Comparison of ENCODE assay signal across 8 cellular contexts in genomic region chr10:50604049-50604640, GRCh38. TPM values are rescaled to one million over a fixed set of nuclear protein-coding genes. Genes with fewer than 3 reads are reported as not detected.
DNase-seq lines count a peak whose midpoint lies in the region; ATAC-seq and TF ChIP-seq lines count a peak whose summit lies in the region.

No MANE protein-coding gene starts in this region.

- H3K79me2 ChIP-seq in ACC112 (ENCODE audit: control insufficient read depth, insufficient read depth, low read length, unreplicated experiment) = peaks cover 19% of the 10 kb centered on the region

- DNase-seq in RWPE2 (ENCODE audit: low spot score) = no peak
- DNase-seq in right atrium auricular region (ENCODE audit: low spot score) = no peak
- no peak for DNase-seq in NCI-H1930 (lab: John Stamatoyannopoulos, UW)
- DNase-seq in kidney tubule cell (ENCODE audit: low spot score) = no peak
- no peak for DNase-seq in globus pallidus (ENCODE audit: low spot score)

- H3K27me3 ChIP-seq in ACC112 (ENCODE audit: insufficient read depth, low read length) (no peaks in the 10 kb centered on the region), RWPE2 (ENCODE audit: insufficient read depth, poor library complexity, severe bottlenecking) (no peaks in the 10 kb centered on the region), right atrium auricular region (no peaks in the 10 kb centered on the region)

- H3K9me3 ChIP-seq in RWPE2 (ENCODE audit: severe bottlenecking) (no peaks in the 10 kb centered on the region), right atrium auricular region (no peaks in the 10 kb centered on the region)

- TF ChIP-seq CTCF in RWPE2 (IDR thresholded peaks at IDR 0.05; ENCODE audit: poor library complexity, severe bottlenecking) (no peak), right atrium auricular region (IDR thresholded peaks at IDR 0.05) (no peak)

- H3K4me1 ChIP-seq in ACC112 (ENCODE audit: control insufficient read depth, insufficient read depth, low read length, unreplicated experiment) = peaks cover 67% of the 10 kb centered on the region
- peaks cover 53% of the 10 kb centered on the region for H3K4me1 ChIP-seq in RWPE2 (ENCODE audit: insufficient read depth, poor library complexity, severe bottlenecking)
- H3K4me1 ChIP-seq in right atrium auricular region = peaks cover 0 to 71% of the 10 kb centered on the region in 2 donors

- peak overlapping the region; percentile 61 for H3K4me3 ChIP-seq in ACC112 (ENCODE audit: low read depth, low read length)
- no peak overlapping the region for H3K4me3 ChIP-seq in RWPE2 (ENCODE audit: severe bottlenecking)
- no peak overlapping the region for H3K4me3 ChIP-seq in right atrium auricular region

- peak; percentile 45 for ATAC-seq in GM18870 (IDR thresholded peaks at IDR 0.05; ENCODE audit: unreplicated experiment)
- peak; percentile 71 for ATAC-seq in HG03175 (IDR thresholded peaks at IDR 0.05; ENCODE audit: unreplicated experiment)
- ATAC-seq in RWPE2 (ENCODE audit: low read depth) = no peak

- H2AFZ ChIP-seq in ACC112 (ENCODE audit: low read length, unreplicated experiment) = no peak overlapping the region

- H3K36me3 ChIP-seq in ACC112 (ENCODE audit: insufficient read depth, low read length) (no peaks in the 10 kb centered on the region), RWPE2 (ENCODE audit: low read depth) (no peaks in the 10 kb centered on the region), right atrium auricular region (no peaks in the 10 kb centered on the region)

- peak overlapping the region; percentile 75 for H3K27ac ChIP-seq in ACC112 (ENCODE audit: low read depth, low read length)
- H3K27ac ChIP-seq in RWPE2 (ENCODE audit: poor library complexity, severe bottlenecking) = peak overlapping the region; percentile 76
- H3K27ac ChIP-seq in right atrium auricular region = peak overlapping the region; percentile 38 to 63

RNA-seq across cellular contexts. Expression of gene SGMS1, which starts 19.6 kb away (rescaled TPM):
- total RNA-seq in right atrium auricular region = 10 to 100 TPM; 32.5 to 35.9 TPM
